ENCODE assay signal across 10 cellular contexts in genomic region chr12:120199025-120199424, GRCh38. TPM values are rescaled to one million over a fixed set of nuclear protein-coding genes. Genes with fewer than 3 reads are reported as not detected.
DNase-seq lines count a peak whose midpoint lies in the region; ATAC-seq and TF ChIP-seq lines count a peak whose summit lies in the region.
"Had no signal": no experiment of that assay in that cellular context is flagged by ENCODE, and none has a peak within 500 bp of the region (broad histone marks: within the 10 kb centered on the region; RNA-seq: fewer than 3 reads in every experiment).

No MANE protein-coding gene starts in this region.

- no peak for DNase-seq in activated naive CD4-positive, alpha-beta T cell treated with anti-CD3 and anti-CD28 coated beads for 36 hours
- no peak for DNase-seq in activated naive CD4-positive, alpha-beta T cell (lab: John Stamatoyannopoulos, UW)
- DNase-seq in activated CD8-positive, alpha-beta memory T cell treated with anti-CD3 and anti-CD28 coated beads, Interleukin-2, amount 50 U/mL, for 48 hours: peak; percentile 65
- no peak for DNase-seq in tibial nerve (ENCODE audit: low spot score in 2 of 2)
- DNase-seq: EL, small intestine had no signal

- no peak for ATAC-seq in HG02642 (IDR thresholded peaks at IDR 0.05; ENCODE audit: poor library complexity, unreplicated experiment)
- ATAC-seq in GM19395 (IDR thresholded peaks at IDR 0.05; ENCODE audit: unreplicated experiment): no peak
- no peak for ATAC-seq in HG02973 (IDR thresholded peaks at IDR 0.05; ENCODE audit: unreplicated experiment)

- 69 to 77% methylated on average over 7 of the region's 7 CpGs for WGBS in tibial nerve, 2 donors

- peak overlapping the region in 1 of 4 donors; percentile 87 for H3K27ac ChIP-seq in tibial nerve

- H3K36me3 Mint-ChIP-seq in activated naive CD4-positive, alpha-beta T cell treated with anti-CD3 and anti-CD28 coated beads for 36 hours (ENCODE audit: low read depth): peaks cover 50% of the 10 kb centered on the region

- intact Hi-C loops in activated naive CD4-positive, alpha-beta T cell treated with anti-CD3 and anti-CD28 coated beads for 36 hours (cut with micrococcal nuclease): no loop called here

- TF ChIP-seq POLR2A in tibial nerve (IDR thresholded peaks at IDR 0.05): no peak

- H3K36me3 ChIP-seq in iPS-15b (ENCODE audit: control insufficient read depth, insufficient read depth, low read length) (peaks cover 38% of the 10 kb centered on the region), tibial nerve (peaks cover 0 to 37% (median 12%) of the 10 kb centered on the region in 3 donors)

- H3K27me3 ChIP-seq in iPS-15b (ENCODE audit: control insufficient read depth, insufficient read depth, low read length): no peaks in the 10 kb centered on the region
- no peaks in the 10 kb centered on the region for H3K27me3 ChIP-seq in tibial nerve

- no peak for TF ChIP-seq CTCF in tibial nerve (IDR thresholded peaks at IDR 0.05)

- H3K9ac ChIP-seq in iPS-15b (ENCODE audit: low read depth, low read length): peak overlapping the region; percentile 100

- H3K4me3 Mint-ChIP-seq in activated naive CD4-positive, alpha-beta T cell treated with anti-CD3 and anti-CD28 coated beads for 36 hours: peak overlapping the region; percentile 93

- H3K4me3 ChIP-seq in iPS-15b (ENCODE audit: low read depth, low read length): peak overlapping the region; percentile 100
- peak overlapping the region in 3 of 4 donors; percentile 79 to 94 (median 92) for H3K4me3 ChIP-seq in tibial nerve

- H3K27me3 Mint-ChIP-seq in activated naive CD4-positive, alpha-beta T cell treated with anti-CD3 and anti-CD28 coated beads for 36 hours (ENCODE audit: low read depth): no peaks in the 10 kb centered on the region

- TF ChIP-seq EP300 in tibial nerve (IDR thresholded peaks at IDR 0.05): no peak

- H3K4me1 Mint-ChIP-seq in activated naive CD4-positive, alpha-beta T cell treated with anti-CD3 and anti-CD28 coated beads for 36 hours (ENCODE audit: low read depth): peaks cover 42% of the 10 kb centered on the region

- CTCF ChIA-PET in activated naive CD4-positive, alpha-beta T cell treated with anti-CD3 and anti-CD28 coated beads for 36 hours (lab: Charles Lee): interaction anchor here (0.9 kb wide), 1 partner anchor 29 kb away, joined by 3 read pairs; no protein-coding TSS in a partner anchor

- H3K4me1 ChIP-seq in iPS-15b (ENCODE audit: control insufficient read depth, insufficient read depth, low read length) (peaks cover 2% of the 10 kb centered on the region), tibial nerve (peaks cover 0 to 61% (median 21%) of the 10 kb centered on the region in 4 donors)

- no peaks in the 10 kb centered on the region for H3K9me3 Mint-ChIP-seq in activated naive CD4-positive, alpha-beta T cell treated with anti-CD3 and anti-CD28 coated beads for 36 hours

- H3K27ac Mint-ChIP-seq in activated naive CD4-positive, alpha-beta T cell treated with anti-CD3 and anti-CD28 coated beads for 36 hours: peak overlapping the region; percentile 99

- H3K9me3 ChIP-seq in iPS-15b (ENCODE audit: control insufficient read depth, insufficient read depth, low read length) (no peaks in the 10 kb centered on the region), tibial nerve (no peaks in the 10 kb centered on the region)

RNA-seq across cellular contexts. Expression of gene RPLP0, which starts 1.9 kb away (rescaled TPM):
- 1,000 to 10,000 TPM; 5,065 to 5,278 TPM for total RNA-seq in activated naive CD4-positive, alpha-beta T cell treated with anti-CD3 and anti-CD28 coated beads for 36 hours
- total RNA-seq in tibial nerve: 1,000 to 10,000 TPM; 1,234 to 2,921 (median 1,418) TPM

RNA-seq across cellular contexts. Expression of gene GCN1, which starts 4.5 kb away (rescaled TPM):
- total RNA-seq in activated naive CD4-positive, alpha-beta T cell treated with anti-CD3 and anti-CD28 coated beads for 36 hours: 100 to 1,000 TPM; 122 to 128 TPM
- total RNA-seq in tibial nerve: 100 to 1,000 TPM in 2 of 4 donors, 10 to 100 TPM in 2; 44.6 to 138 (median 106) TPM
